8 cellular contexts compared by ENCODE assay signal in the genomic region with DNA sequence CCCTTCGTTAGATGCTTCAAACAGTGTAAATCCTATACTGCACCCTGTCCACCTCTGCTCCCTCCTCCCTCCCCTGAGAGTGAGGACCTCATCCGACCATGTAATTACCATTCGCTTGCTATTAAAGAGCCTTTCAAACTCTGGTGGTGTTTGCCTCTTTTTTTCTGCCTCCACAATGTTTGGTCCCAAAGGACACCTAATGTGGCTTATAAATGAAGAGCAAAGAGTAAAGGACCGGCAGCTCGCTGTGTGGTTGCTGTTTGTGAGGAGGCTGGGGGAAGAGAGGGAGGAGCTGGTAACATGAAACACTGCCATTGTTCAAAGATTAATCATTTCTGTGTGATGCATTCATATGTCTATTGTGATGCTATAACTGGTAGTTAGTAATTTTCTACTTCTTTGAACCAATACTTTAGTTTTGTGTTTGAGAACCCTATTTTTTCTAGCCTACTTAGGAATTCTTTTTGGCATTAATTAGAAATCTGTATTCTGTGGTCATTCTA. TPM values are rescaled to one million over a fixed set of nuclear protein-coding genes. Genes with fewer than 3 reads are reported as not detected.
A peak's percentile ranks its signal among the peaks of the same experiment; 100 is the strongest.
DNase-seq lines count a peak whose midpoint lies in the region; ATAC-seq lines count a peak whose summit lies in the region.

No MANE protein-coding gene starts in this region.

- DNase-seq in HS-5 (ENCODE audit: low read depth): peak; percentile 50
- peak; percentile 93 for DNase-seq in SW480 (ENCODE audit: low spot score)
- DNase-seq in foreskin melanocyte: peak; percentile 77
- DNase-seq in superior temporal gyrus (ENCODE audit: extremely low spot score): peak; percentile 86
- no peak for DNase-seq in NAMALWA (ENCODE audit: low spot score)
- no peak for DNase-seq in effector memory CD4-positive, alpha-beta T cell
- no peak for DNase-seq in G401 (ENCODE audit: low spot score)

- H3K27me3 ChIP-seq in effector memory CD4-positive, alpha-beta T cell (replicated peaks; ENCODE audit: control insufficient read depth, insufficient read depth, low read length, poor library complexity, severe bottlenecking): no peaks in the 10 kb centered on the region

- ATAC-seq in GM18867 (IDR thresholded peaks at IDR 0.05; ENCODE audit: unreplicated experiment): peak; percentile 36

- H3K4me3 ChIP-seq in effector memory CD4-positive, alpha-beta T cell (ENCODE audit: insufficient read depth, low read depth, low read length, poor library complexity, severe bottlenecking): no peak overlapping the region

- no peak overlapping the region for H3K27ac ChIP-seq in effector memory CD4-positive, alpha-beta T cell (ENCODE audit: insufficient read depth, low read length, poor library complexity, severe bottlenecking)

- H3K9me3 ChIP-seq in effector memory CD4-positive, alpha-beta T cell (ENCODE audit: control insufficient read depth, low read length): no peaks in the 10 kb centered on the region

- no peaks in the 10 kb centered on the region for H3K4me1 ChIP-seq in effector memory CD4-positive, alpha-beta T cell (ENCODE audit: control insufficient read depth, insufficient read depth, low read length, poor library complexity, severe bottlenecking)

- in situ Hi-C loops in G401 (cut with HindIII; ENCODE audit: low sequenced_read_pairs): no loop called here

- H3K36me3 ChIP-seq in effector memory CD4-positive, alpha-beta T cell (ENCODE audit: control insufficient read depth, insufficient read depth, low read length): no peaks in the 10 kb centered on the region

RNA-seq across cellular contexts. Expression of a gene that starts 27.9 kb away (rescaled TPM):
- 8.5 and 9.1 TPM in 2 replicates for total RNA-seq in G401 (2014; rRNA removed; shearing (Covaris generic))

Comparison
In these comparisons a context has a peak if more than half of its experiments do, and no peak if none do; other contexts are left out.
1. DNase-seq: peak in HS-5 (single experiment), SW480 (single experiment), foreskin melanocyte (single experiment) and superior temporal gyrus (single experiment); none in NAMALWA (single experiment), effector memory CD4-positive, alpha-beta T cell (0 of 3) and G401 (single experiment).